Comparison of ENCODE assay signal across 17 cellular contexts in the genomic region with DNA sequence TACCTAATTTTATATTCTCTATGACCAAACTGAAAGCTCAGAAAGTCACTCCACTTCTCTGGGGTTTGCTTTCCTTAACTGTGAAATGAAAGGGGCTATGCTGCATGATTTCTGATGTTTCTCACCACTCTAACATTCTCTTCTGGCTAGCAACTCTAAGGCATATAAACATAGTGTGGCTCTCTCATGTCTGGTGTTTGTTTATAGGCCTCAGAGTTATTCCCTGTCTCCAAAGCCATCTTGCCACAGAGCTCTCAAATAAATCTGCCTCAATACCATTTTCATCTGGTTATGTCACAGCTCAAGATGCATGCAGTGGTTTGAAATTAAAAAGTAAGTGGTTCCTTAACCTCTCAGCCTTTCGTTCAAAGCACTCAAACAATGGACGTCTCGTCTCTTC.
"Had no signal": no experiment of that assay in that cellular context is flagged by ENCODE, and none has a peak within 500 bp of the region (broad histone marks: within the 10 kb centered on the region; RNA-seq: fewer than 3 reads in every experiment).

No MANE protein-coding gene starts in this region.

- DNase-seq: activated CD4-positive, alpha-beta T cell treated with anti-CD3 and anti-CD28 coated beads for 1 hour; activated CD4-positive, alpha-beta T cell treated with anti-CD3 and anti-CD28 coated beads, Interleukin-2, amount 50 U/mL, for 48 hours; activated CD8-positive, alpha-beta memory T cell treated with anti-CD3 and anti-CD28 coated beads, Interleukin-2, amount 10 ng/mL, durations not matched to agents 7 days and 5 days; activated gamma-delta T cell; activated naive CD8-positive, alpha-beta T cell treated with anti-CD3 and anti-CD28 coated beads, Interleukin-2, amount 10 ng/mL, durations not matched to agents 7 days and 5 days; activated T-cell treated with anti-CD3 and anti-CD28 coated beads, Interleukin-2, amount 50 U/mL, for 4 hours; anterior cingulate cortex; effector CD4-positive, alpha-beta T cell; immature natural killer cell; left lung; stimulated activated CD4-positive, alpha-beta T cell treated with anti-CD3 and anti-CD28 coated beads, Interleukin-2, amount 100 ng/mL, for 48 hours; stimulated activated naive CD4-positive, alpha-beta T cell treated with Interleukin-2 at 50 U/mL for 16 hours; T-helper 9 cell; upper lobe of left lung had no signal

- H3K27ac Mint-ChIP-seq: activated CD8-positive, alpha-beta memory T cell treated with anti-CD3 and anti-CD28 coated beads, Interleukin-2, amount 10 ng/mL, durations not matched to agents 7 days and 5 days; activated naive CD8-positive, alpha-beta T cell treated with anti-CD3 and anti-CD28 coated beads, Interleukin-2, amount 10 ng/mL, durations not matched to agents 7 days and 5 days; natural killer cell treated with Interleukin-12 subunit alpha and Interleukin-12 subunit beta and Interleukin-15 and Interleukin-18, amount 100 ng/mL, for 72 hours had no signal

- H3K27ac ChIP-seq: cardiac muscle cell, coronary artery, left lung, upper lobe of left lung had no signal

- H3K4me3 Mint-ChIP-seq: activated CD8-positive, alpha-beta memory T cell treated with anti-CD3 and anti-CD28 coated beads, Interleukin-2, amount 10 ng/mL, durations not matched to agents 7 days and 5 days; activated naive CD8-positive, alpha-beta T cell treated with anti-CD3 and anti-CD28 coated beads, Interleukin-2, amount 10 ng/mL, durations not matched to agents 7 days and 5 days; activated T-cell treated with anti-CD3 and anti-CD28 coated beads, Interleukin-2, amount 50 U/mL, for 4 hours; immature natural killer cell; natural killer cell treated with Interleukin-12 subunit alpha and Interleukin-12 subunit beta and Interleukin-15 and Interleukin-18, amount 100 ng/mL, for 72 hours had no signal

- H3K27me3 Mint-ChIP-seq: activated CD8-positive, alpha-beta memory T cell treated with anti-CD3 and anti-CD28 coated beads, Interleukin-2, amount 10 ng/mL, durations not matched to agents 7 days and 5 days; activated naive CD8-positive, alpha-beta T cell treated with anti-CD3 and anti-CD28 coated beads, Interleukin-2, amount 10 ng/mL, durations not matched to agents 7 days and 5 days; natural killer cell treated with Interleukin-12 subunit alpha and Interleukin-12 subunit beta and Interleukin-15 and Interleukin-18, amount 100 ng/mL, for 72 hours had no signal

- H3K9me3 ChIP-seq: upper lobe of left lung had no signal

- H3K4me3 ChIP-seq: cardiac muscle cell, coronary artery, left lung, upper lobe of left lung had no signal

- H3K27me3 ChIP-seq: cardiac muscle cell, left lung, upper lobe of left lung had no signal

- ATAC-seq: activated CD8-positive, alpha-beta memory T cell treated with anti-CD3 and anti-CD28 coated beads, Interleukin-2, amount 10 ng/mL, durations not matched to agents 7 days and 5 days; activated T-cell treated with anti-CD3 and anti-CD28 coated beads, Interleukin-2, amount 50 U/mL, for 4 hours; left lung; natural killer cell treated with Interleukin-12 subunit alpha and Interleukin-12 subunit beta and Interleukin-15 and Interleukin-18, amount 100 ng/mL, for 72 hours had no signal
